In genomic region chr7:103955985-103956384, GRCh38 we compare ENCODE assay signal across 41 cellular contexts. TPM values are rescaled to one million over a fixed set of nuclear protein-coding genes. Genes with fewer than 3 reads are reported as not detected.
"Had no signal": no experiment of that assay in that cellular context is flagged by ENCODE, and none has a peak within 500 bp of the region (broad histone marks: within the 10 kb centered on the region; RNA-seq: fewer than 3 reads in every experiment).

No MANE protein-coding gene starts in this region.

- H3K4me3 Mint-ChIP-seq: activated CD4-positive, alpha-beta memory T cell treated with anti-CD3 and anti-CD28 coated beads, Interleukin-2, amount 10 ng/mL, durations not matched to agents 7 days and 5 days; activated CD4-positive, alpha-beta T cell treated with anti-CD3 and anti-CD28 coated beads for 36 hours; activated CD4-positive, alpha-beta T cell treated with anti-CD3 and anti-CD28 coated beads, Interleukin-2, amount 10 ng/mL, durations not matched to agents 7 days and 5 days; activated CD8-positive, alpha-beta memory T cell treated with anti-CD3 and anti-CD28 coated beads, Interleukin-2, amount 10 ng/mL, durations not matched to agents 7 days and 5 days; activated CD8-positive, alpha-beta T cell treated with anti-CD3 and anti-CD28 coated beads, Interleukin-2, amount 10 ng/mL, durations not matched to agents 7 days and 5 days; activated naive CD4-positive, alpha-beta T cell treated with anti-CD3 and anti-CD28 coated beads for 36 hours; activated naive CD8-positive, alpha-beta T cell treated with anti-CD3 and anti-CD28 coated beads for 36 hours; activated T-cell treated with anti-CD3 and anti-CD28 coated beads, Interleukin-2, amount 50 U/mL, for 24 hours; central memory CD8-positive, alpha-beta T cell; T-helper 1 cell treated with Interleukin-12 subunit alpha and Interleukin-12 subunit beta and Interleukin-4 antibody, amounts not matched to agents 30 μg/mL and 1 μg/mL, for 36 hours; T-helper 2 cell treated with Interferon-gamma antibody and Interleukin-4, amounts not matched to agents 5 μg/mL and 100 μg/mL, for 36 hours had no signal

- H3K4me1 ChIP-seq: adrenal gland, body of pancreas, breast epithelium had no signal

- H3K4me3 ChIP-seq: adrenal gland, body of pancreas, breast epithelium, cardiac muscle cell had no signal

- DNase-seq: activated CD4-positive, alpha-beta memory T cell treated with anti-CD3 and anti-CD28 coated beads, Interleukin-2, amount 10 ng/mL, durations not matched to agents 7 days and 5 days; activated CD4-positive, alpha-beta T cell treated with anti-CD3 and anti-CD28 coated beads for 1 hour; activated CD4-positive, alpha-beta T cell treated with anti-CD3 and anti-CD28 coated beads for 36 hours; activated CD4-positive, alpha-beta T cell treated with anti-CD3 and anti-CD28 coated beads for 48 hours; activated CD4-positive, alpha-beta T cell treated with anti-CD3 and anti-CD28 coated beads, Interleukin-2, amount 10 ng/mL, durations not matched to agents 7 days and 5 days; activated CD4-positive, alpha-beta T cell treated with anti-CD3 and anti-CD28 coated beads, Interleukin-2, amount 50 U/mL, for 48 hours; activated CD4-positive, CD25-positive, alpha-beta regulatory T cell; activated CD8-positive, alpha-beta memory T cell treated with anti-CD3 and anti-CD28 coated beads for 24 hours; activated CD8-positive, alpha-beta memory T cell treated with anti-CD3 and anti-CD28 coated beads, Interleukin-2, amount 10 ng/mL, durations not matched to agents 7 days and 5 days; activated CD8-positive, alpha-beta memory T cell treated with anti-CD3 and anti-CD28 coated beads, Interleukin-2, amount 50 U/mL, for 48 hours; activated CD8-positive, alpha-beta T cell treated with anti-CD3 and anti-CD28 coated beads, Interleukin-2, amount 10 ng/mL, durations not matched to agents 7 days and 5 days; activated effector memory CD4-positive, alpha-beta T cell treated with anti-CD3 and anti-CD28 coated beads, Interleukin-2, amount 50 U/mL, for 16 hours; activated gamma-delta T cell treated with Interleukin-2 at 50 U/mL for 16 hours; activated naive CD4-positive, alpha-beta T cell; activated naive CD4-positive, alpha-beta T cell treated with anti-CD3 and anti-CD28 coated beads for 36 hours; activated naive CD4-positive, alpha-beta T cell treated with anti-CD3 and anti-CD28 coated beads, Interleukin-2, amount 50 U/mL, for 16 hours; activated naive CD8-positive, alpha-beta T cell treated with anti-CD3 and anti-CD28 coated beads for 36 hours; activated T-cell treated with anti-CD3 and anti-CD28 coated beads, Interleukin-2, amount 50 U/mL, for 24 hours; activated T-cell treated with anti-CD3 and anti-CD28 coated beads, Interleukin-2, amount 50 U/mL, for 48 hours; adrenal gland; amniotic stem cell; aorta; body of pancreas; brain microvascular endothelial cell; caudate nucleus; cerebellar nuclear complex; T-helper 1 cell; T-helper 2 cell; T-helper 9 cell had no signal

- ATAC-seq: activated CD4-positive, alpha-beta T cell treated with anti-CD3 and anti-CD28 coated beads for 36 hours; activated CD4-positive, CD25-positive, alpha-beta regulatory T cell treated with anti-CD3 and anti-CD28 coated beads, Interleukin-2, amount 50 U/mL, for 24 hours; activated CD8-positive, alpha-beta memory T cell treated with anti-CD3 and anti-CD28 coated beads, Interleukin-2, amount 10 ng/mL, durations not matched to agents 7 days and 5 days; activated CD8-positive, alpha-beta T cell treated with anti-CD3 and anti-CD28 coated beads, Interleukin-2, amount 10 ng/mL, durations not matched to agents 7 days and 5 days; activated naive CD4-positive, alpha-beta T cell treated with anti-CD3 and anti-CD28 coated beads, Interleukin-2, amount 50 U/mL, for 72 hours; body of pancreas had no signal

- H3K27ac ChIP-seq: adrenal gland, body of pancreas, brain microvascular endothelial cell, breast epithelium, cardiac muscle cell, VCaP had no signal

- H3K36me3 ChIP-seq: adrenal gland, brain microvascular endothelial cell, breast epithelium, cardiac muscle cell had no signal

- H3K27me3 ChIP-seq: adrenal gland, body of pancreas, brain microvascular endothelial cell, breast epithelium, cardiac muscle cell had no signal

- H3K9me3 Mint-ChIP-seq: activated CD4-positive, alpha-beta memory T cell treated with anti-CD3 and anti-CD28 coated beads, Interleukin-2, amount 10 ng/mL, durations not matched to agents 7 days and 5 days; activated CD4-positive, alpha-beta T cell treated with anti-CD3 and anti-CD28 coated beads, Interleukin-2, amount 10 ng/mL, durations not matched to agents 7 days and 5 days; activated naive CD4-positive, alpha-beta T cell treated with anti-CD3 and anti-CD28 coated beads for 36 hours; activated naive CD4-positive, alpha-beta T cell treated with anti-CD3 and anti-CD28 coated beads, Interleukin-2, amount 50 U/mL, for 72 hours; activated naive CD8-positive, alpha-beta T cell treated with anti-CD3 and anti-CD28 coated beads for 36 hours; activated T-cell treated with anti-CD3 and anti-CD28 coated beads, Interleukin-2, amount 50 U/mL, for 24 hours; activated T-helper 2 cell treated with anti-CD3 and anti-CD28 coated beads, Interferon-gamma antibody, Interleukin-2, Interleukin-4, amounts not matched to agents 10 μg/mL and 5 μg/mL and 100 μg/mL, durations not matched to agents 14 hours and 24 hours and 36 hours; T-helper 1 cell treated with Interleukin-12 subunit alpha and Interleukin-12 subunit beta and Interleukin-4 antibody, amounts not matched to agents 30 μg/mL and 1 μg/mL, for 36 hours; T-helper 2 cell treated with Interferon-gamma antibody and Interleukin-4, amounts not matched to agents 5 μg/mL and 100 μg/mL, for 36 hours had no signal

- FAIRE-seq: astrocyte, TTC549 had no signal

- H3K36me3 Mint-ChIP-seq: activated CD8-positive, alpha-beta memory T cell treated with anti-CD3 and anti-CD28 coated beads, Interleukin-2, amount 10 ng/mL, durations not matched to agents 7 days and 5 days; activated naive CD4-positive, alpha-beta T cell treated with anti-CD3 and anti-CD28 coated beads, Interleukin-2, amount 50 U/mL, for 72 hours; activated naive CD8-positive, alpha-beta T cell treated with anti-CD3 and anti-CD28 coated beads for 36 hours had no signal

- H3K4me1 Mint-ChIP-seq: activated CD4-positive, alpha-beta memory T cell treated with anti-CD3 and anti-CD28 coated beads, Interleukin-2, amount 10 ng/mL, durations not matched to agents 7 days and 5 days; activated CD4-positive, alpha-beta T cell treated with anti-CD3 and anti-CD28 coated beads, Interleukin-2, amount 10 ng/mL, durations not matched to agents 7 days and 5 days; activated CD8-positive, alpha-beta memory T cell treated with anti-CD3 and anti-CD28 coated beads, Interleukin-2, amount 10 ng/mL, durations not matched to agents 7 days and 5 days; activated naive CD8-positive, alpha-beta T cell treated with anti-CD3 and anti-CD28 coated beads for 36 hours; central memory CD8-positive, alpha-beta T cell had no signal

- H3K9me3 ChIP-seq: adrenal gland, body of pancreas, breast epithelium had no signal

- H3K27ac Mint-ChIP-seq: activated CD4-positive, alpha-beta memory T cell treated with anti-CD3 and anti-CD28 coated beads, Interleukin-2, amount 10 ng/mL, durations not matched to agents 7 days and 5 days; activated CD4-positive, alpha-beta T cell treated with anti-CD3 and anti-CD28 coated beads for 36 hours; activated CD4-positive, alpha-beta T cell treated with anti-CD3 and anti-CD28 coated beads, Interleukin-2, amount 10 ng/mL, durations not matched to agents 7 days and 5 days; activated CD8-positive, alpha-beta memory T cell treated with anti-CD3 and anti-CD28 coated beads, Interleukin-2, amount 10 ng/mL, durations not matched to agents 7 days and 5 days; activated CD8-positive, alpha-beta T cell treated with anti-CD3 and anti-CD28 coated beads, Interleukin-2, amount 10 ng/mL, durations not matched to agents 7 days and 5 days; activated naive CD4-positive, alpha-beta T cell treated with anti-CD3 and anti-CD28 coated beads for 36 hours; activated naive CD4-positive, alpha-beta T cell treated with anti-CD3 and anti-CD28 coated beads, Interleukin-2, amount 50 U/mL, for 72 hours; activated naive CD8-positive, alpha-beta T cell treated with anti-CD3 and anti-CD28 coated beads for 36 hours; activated T-cell treated with anti-CD3 and anti-CD28 coated beads, Interleukin-2, amount 50 U/mL, for 24 hours; activated T-helper 2 cell treated with anti-CD3 and anti-CD28 coated beads, Interferon-gamma antibody, Interleukin-2, Interleukin-4, amounts not matched to agents 10 μg/mL and 5 μg/mL and 100 μg/mL, durations not matched to agents 14 hours and 24 hours and 36 hours; T-helper 1 cell treated with Interleukin-12 subunit alpha and Interleukin-12 subunit beta and Interleukin-4 antibody, amounts not matched to agents 30 μg/mL and 1 μg/mL, for 36 hours; T-helper 2 cell treated with Interferon-gamma antibody and Interleukin-4, amounts not matched to agents 5 μg/mL and 100 μg/mL, for 36 hours had no signal

RNA-seq across cellular contexts. Expression of gene RELN, which starts 33.5 kb away (rescaled TPM):
- total RNA-seq: activated CD4-positive, alpha-beta memory T cell treated with anti-CD3 and anti-CD28 coated beads, Interleukin-2, amount 10 ng/mL, durations not matched to agents 7 days and 5 days; activated CD4-positive, alpha-beta T cell treated with anti-CD3 and anti-CD28 coated beads for 36 hours; activated CD4-positive, alpha-beta T cell treated with anti-CD3 and anti-CD28 coated beads, Interleukin-2, amount 10 ng/mL, durations not matched to agents 7 days and 5 days; activated CD8-positive, alpha-beta memory T cell treated with anti-CD3 and anti-CD28 coated beads, Interleukin-2, amount 10 ng/mL, durations not matched to agents 7 days and 5 days; activated CD8-positive, alpha-beta T cell treated with anti-CD3 and anti-CD28 coated beads, Interleukin-2, amount 10 ng/mL, durations not matched to agents 7 days and 5 days; activated naive CD4-positive, alpha-beta T cell treated with anti-CD3 and anti-CD28 coated beads for 36 hours; activated naive CD4-positive, alpha-beta T cell treated with anti-CD3 and anti-CD28 coated beads, Interleukin-2, amount 50 U/mL, for 72 hours; activated naive CD8-positive, alpha-beta T cell treated with anti-CD3 and anti-CD28 coated beads for 36 hours; activated T-helper 2 cell treated with anti-CD3 and anti-CD28 coated beads, Interferon-gamma antibody, Interleukin-2, Interleukin-4, amounts not matched to agents 10 μg/mL and 5 μg/mL and 100 μg/mL, durations not matched to agents 14 hours and 24 hours and 36 hours; chondrocyte had no signal
